Comparison of ENCODE assay signal across 29 cellular contexts in the genomic region with DNA sequence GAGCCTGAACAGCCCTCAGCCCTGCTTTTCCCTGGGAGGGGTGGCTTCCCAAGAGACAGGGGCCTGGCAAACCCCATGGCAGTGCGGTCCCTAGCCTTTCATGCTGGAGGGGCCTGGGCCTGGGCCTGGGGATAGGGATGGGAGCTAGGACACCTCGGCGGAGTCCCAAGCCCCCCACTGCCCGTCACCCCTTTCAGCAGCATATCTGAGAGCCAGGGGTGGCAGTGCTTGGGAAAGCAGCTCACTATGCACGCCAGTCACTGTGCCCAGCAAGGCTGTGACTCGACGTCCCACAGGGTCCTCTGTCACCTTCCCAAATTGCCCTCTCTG. TPM values are rescaled to one million over a fixed set of nuclear protein-coding genes. Genes with fewer than 3 reads are reported as not detected.
"Had no signal": no experiment of that assay in that cellular context is flagged by ENCODE, and none has a peak within 500 bp of the region (broad histone marks: within the 10 kb centered on the region; RNA-seq: fewer than 3 reads in every experiment).

No MANE protein-coding gene starts in this region.

- H3K4me3 Mint-ChIP-seq: activated CD8-positive, alpha-beta T cell treated with anti-CD3 and anti-CD28 coated beads for 36 hours; activated T-cell treated with anti-CD3 and anti-CD28 coated beads, Interleukin-2, amount 50 U/mL, for 4 hours; activated T-helper 17 cell treated with anti-CD3 and anti-CD28 coated beads, Interleukin-2, amount 50 U/mL, for 72 hours; naive thymus-derived CD8-positive, alpha-beta T cell; neural crest cell; stimulated activated effector memory CD8-positive, alpha-beta T cell treated with anti-CD3 and anti-CD28 coated beads, Interleukin-12 subunit alpha, Interleukin-12 subunit beta, amount 100 ng/mL, for 72 hours; stimulated activated naive CD8-positive, alpha-beta T cell treated with anti-CD3 and anti-CD28 coated beads, Interleukin-15, Interleukin-2, amounts not matched to agents 100 ng/mL and 50 ng/mL, for 24 hours; WTC11 had no signal

- H3K79me2 ChIP-seq: parathyroid adenoma had no signal

- H3K9me3 Mint-ChIP-seq: activated CD8-positive, alpha-beta T cell treated with anti-CD3 and anti-CD28 coated beads for 36 hours; activated T-cell treated with anti-CD3 and anti-CD28 coated beads, Interleukin-2, amount 50 U/mL, for 4 hours; activated T-helper 17 cell treated with anti-CD3 and anti-CD28 coated beads, Interleukin-2, amount 50 U/mL, for 72 hours; naive thymus-derived CD8-positive, alpha-beta T cell; neural crest cell; stimulated activated effector memory CD8-positive, alpha-beta T cell treated with anti-CD3 and anti-CD28 coated beads, Interleukin-12 subunit alpha, Interleukin-12 subunit beta, amount 100 ng/mL, for 72 hours; stimulated activated naive CD8-positive, alpha-beta T cell treated with anti-CD3 and anti-CD28 coated beads, Interleukin-15, Interleukin-2, amounts not matched to agents 100 ng/mL and 50 ng/mL, for 24 hours; WTC11 had no signal

- H3K27ac ChIP-seq: esophagus muscularis mucosa, parathyroid adenoma, right atrium auricular region, upper lobe of right lung had no signal

- H3K36me3 Mint-ChIP-seq: naive thymus-derived CD8-positive, alpha-beta T cell; stimulated activated effector memory CD8-positive, alpha-beta T cell treated with anti-CD3 and anti-CD28 coated beads, Interleukin-12 subunit alpha, Interleukin-12 subunit beta, amount 100 ng/mL, for 72 hours; WTC11 had no signal

- H3K4me1 Mint-ChIP-seq: activated T-helper 17 cell treated with anti-CD3 and anti-CD28 coated beads, Interleukin-2, amount 50 U/mL, for 72 hours; neural crest cell had no signal

- H3K9ac ChIP-seq: parathyroid adenoma had no signal

- H3K9me3 ChIP-seq: esophagus muscularis mucosa, right atrium auricular region, upper lobe of right lung had no signal

- H3K27ac Mint-ChIP-seq: activated CD8-positive, alpha-beta T cell treated with anti-CD3 and anti-CD28 coated beads for 36 hours; activated T-helper 17 cell treated with anti-CD3 and anti-CD28 coated beads, Interleukin-2, amount 50 U/mL, for 72 hours; stimulated activated effector memory CD8-positive, alpha-beta T cell treated with anti-CD3 and anti-CD28 coated beads, Interleukin-12 subunit alpha, Interleukin-12 subunit beta, amount 100 ng/mL, for 72 hours; WTC11 had no signal

- H3K27me3 Mint-ChIP-seq: activated CD8-positive, alpha-beta T cell treated with anti-CD3 and anti-CD28 coated beads for 36 hours; activated T-helper 17 cell treated with anti-CD3 and anti-CD28 coated beads, Interleukin-2, amount 50 U/mL, for 72 hours; naive thymus-derived CD8-positive, alpha-beta T cell; stimulated activated naive CD8-positive, alpha-beta T cell treated with anti-CD3 and anti-CD28 coated beads, Interleukin-15, Interleukin-2, amounts not matched to agents 100 ng/mL and 50 ng/mL, for 24 hours had no signal

- H3K4me3 ChIP-seq: esophagus muscularis mucosa, right atrium auricular region, upper lobe of right lung had no signal

- DNase-seq: activated CD4-positive, alpha-beta T cell treated with anti-CD3 and anti-CD28 coated beads, Interleukin-2, amount 50 U/mL, for 1 hour; activated CD8-positive, alpha-beta T cell treated with anti-CD3 and anti-CD28 coated beads for 36 hours; activated gamma-delta T cell treated with Interleukin-2 at 50 U/mL for 16 hours; activated naive CD4-positive, alpha-beta T cell treated with anti-CD3 and anti-CD28 coated beads, Interleukin-2, amount 50 U/mL, for 16 hours; activated T-cell treated with anti-CD3 and anti-CD28 coated beads, Interleukin-2, amount 50 U/mL, for 4 hours; amniotic stem cell; central memory CD4-positive, alpha-beta T cell; foreskin melanocyte; glutamatergic neuron; islet precursor cell; left colon; naive thymus-derived CD8-positive, alpha-beta T cell; occipital lobe; stimulated activated CD4-positive, alpha-beta T cell treated with anti-CD3 and anti-CD28 coated beads, Interleukin-12 subunit alpha, Interleukin-12 subunit beta, amount 100 ng/mL, for 4 hours; stimulated activated CD4-positive, alpha-beta T cell treated with anti-CD3 and anti-CD28 coated beads, Interleukin-4, amount 100 ng/mL, for 1 hour; T-helper 2 cell had no signal

- ATAC-seq: activated CD8-positive, alpha-beta T cell treated with anti-CD3 and anti-CD28 coated beads for 36 hours; activated T-cell treated with anti-CD3 and anti-CD28 coated beads, Interleukin-2, amount 50 U/mL, for 4 hours; activated T-helper 17 cell treated with anti-CD3 and anti-CD28 coated beads, Interleukin-2, amount 50 U/mL, for 72 hours; naive thymus-derived CD8-positive, alpha-beta T cell; stimulated activated effector memory CD8-positive, alpha-beta T cell treated with anti-CD3 and anti-CD28 coated beads, Interleukin-12 subunit alpha, Interleukin-12 subunit beta, amount 100 ng/mL, for 72 hours; upper lobe of right lung; WTC11 had no signal

- H3K36me3 ChIP-seq: esophagus muscularis mucosa, right atrium auricular region, upper lobe of right lung had no signal

- H3K27me3 ChIP-seq: esophagus muscularis mucosa, right atrium auricular region, upper lobe of right lung had no signal

RNA-seq across cellular contexts. Expression of a gene that starts 0.6 kb away (rescaled TPM):
- total RNA-seq: activated CD8-positive, alpha-beta T cell treated with anti-CD3 and anti-CD28 coated beads for 36 hours; activated T-cell treated with anti-CD3 and anti-CD28 coated beads, Interleukin-2, amount 50 U/mL, for 4 hours; activated T-helper 17 cell treated with anti-CD3 and anti-CD28 coated beads, Interleukin-2, amount 50 U/mL, for 72 hours; endothelial cell of umbilical vein; esophagus muscularis mucosa; liver; naive thymus-derived CD8-positive, alpha-beta T cell; neural crest cell; pulmonary artery endothelial cell; right atrium auricular region; subcutaneous adipose tissue; upper lobe of right lung; WTC11 had no signal
- polyA plus RNA-seq: endothelial cell of umbilical vein; naive thymus-derived CD8-positive, alpha-beta T cell had no signal

RNA-seq across cellular contexts. Expression of a gene that starts 31.1 kb away (rescaled TPM):
- total RNA-seq: activated T-cell treated with anti-CD3 and anti-CD28 coated beads, Interleukin-2, amount 50 U/mL, for 4 hours; activated T-helper 17 cell treated with anti-CD3 and anti-CD28 coated beads, Interleukin-2, amount 50 U/mL, for 72 hours; naive thymus-derived CD8-positive, alpha-beta T cell; neural crest cell had no signal
